Comparison of ENCODE assay signal across 2 cellular contexts in genomic region chr9:37825174-37825573, GRCh38.
A peak's percentile ranks its signal among the peaks of the same experiment; 100 is the strongest.
TF ChIP-seq lines count a peak whose summit lies in the region.

No MANE protein-coding gene starts in this region.

TF ChIP-seq in HEK293, 187 proteins besides CTCF, POLR2A, EP300 and RAD21:
- TF ChIP-seq ZNF146 (tag by site-specific recombination; IDR thresholded peaks at IDR 0.05) = peak; percentile 73

TF ChIP-seq in K562, 482 proteins besides CTCF, POLR2A, EP300 and RAD21:
- TF ChIP-seq RBM25 (IDR thresholded peaks at IDR 0.05; ENCODE audit: low read depth, low read length, severe bottlenecking) (peak; percentile 11), ZNF146 (CRISPR knock-in tag; IDR thresholded peaks at IDR 0.05; ENCODE audit: unreplicated experiment) (peak; percentile 92)
